Comparison of ENCODE assay signal across 1 cellular context in the genomic region with DNA sequence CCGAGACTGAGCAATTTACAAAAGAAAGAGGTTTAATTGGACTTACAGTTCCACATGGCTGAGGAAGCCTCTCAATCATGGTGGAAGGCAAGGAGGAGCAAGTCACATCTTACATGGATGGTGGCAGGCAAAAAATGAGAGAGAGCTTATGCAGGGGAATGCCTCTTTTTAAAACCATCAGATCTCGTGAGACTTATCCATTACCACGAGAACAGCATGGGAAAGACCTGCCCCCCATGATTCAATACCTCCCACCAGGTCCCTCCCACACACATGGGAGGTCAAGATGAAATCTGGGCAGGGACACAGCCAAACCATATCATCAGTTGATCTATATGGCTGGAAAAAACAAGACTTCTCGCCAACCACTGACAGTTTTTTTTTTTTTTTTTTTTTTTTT.
TF ChIP-seq lines count a peak whose summit lies in the region.

No MANE protein-coding gene starts in this region.

TF ChIP-seq in K562, 482 proteins besides CTCF, POLR2A, EP300 and RAD21 (continues in another document):
- TF ChIP-seq RBM17 (IDR thresholded peaks at IDR 0.05; ENCODE audit: borderline replicate concordance, low read depth, low read length) (no peak), KAT7 (CRISPR knock-in tag; IDR thresholded peaks at IDR 0.05; ENCODE audit: borderline replicate concordance) (no peak), RCOR1 (IDR thresholded peaks at IDR 0.05; ENCODE audit: borderline replicate concordance in 1 of 2, low read depth in 2 of 2, low read length in 2 of 2) (0 out of 4 replicates have a peak, but pooled peaks of 1 of the 2 experiments have one; percentile 31), ZNF445 (CRISPR knock-in tag; IDR thresholded peaks at IDR 0.05; ENCODE audit: low read depth) (no peak), MYBL2 (IDR thresholded peaks at IDR 0.05; ENCODE audit: low read depth) (no peak), MYBL2 (CRISPR knock-in tag; IDR thresholded peaks at IDR 0.05; ENCODE audit: borderline replicate concordance) (no peak), PURB (CRISPR knock-in tag; IDR thresholded peaks at IDR 0.05; ENCODE audit: low read depth) (no peak), MAFG (tag; conservative IDR thresholded peaks at IDR 0.05) (no peak), ZNF384 (IDR thresholded peaks at IDR 0.05; ENCODE audit: low read depth, low read length) (peak; percentile 23; the same call in 1 of the 2 replicates), ESRRA (IDR thresholded peaks at IDR 0.05; ENCODE audit: borderline replicate concordance, low read depth) (no peak), BRD9 (IDR thresholded peaks at IDR 0.05; ENCODE audit: low read depth, partially characterized antibody) (no peak), PPARD (CRISPR knock-in tag; IDR thresholded peaks at IDR 0.05) (no peak), SPI1 (IDR thresholded peaks at IDR 0.05; ENCODE audit: borderline replicate concordance, low read depth, low read length) (no peak), PRPF4 (IDR thresholded peaks at IDR 0.05; ENCODE audit: insufficient read depth, low read depth, low read length, poor library complexity, severe bottlenecking) (no peak), CXXC5 (CRISPR knock-in tag; IDR thresholded peaks at IDR 0.05) (no peak), BRCA1 (IDR thresholded peaks at IDR 0.05) (no peak), BRCA1 (CRISPR knock-in tag; IDR thresholded peaks at IDR 0.05) (no peak), CHD2 (IDR thresholded peaks at IDR 0.05; ENCODE audit: low read depth, low read length) (peak; percentile 86), ZNF75A (CRISPR knock-in tag; IDR thresholded peaks at IDR 0.05) (no peak), NR1H2 (CRISPR knock-in tag; IDR thresholded peaks at IDR 0.05) (no peak), ZNF431 (CRISPR knock-in tag; IDR thresholded peaks at IDR 0.05) (peak; percentile 87), ZNF780A (CRISPR knock-in tag; IDR thresholded peaks at IDR 0.05) (no peak), PHB (CRISPR knock-in tag; IDR thresholded peaks at IDR 0.05) (no peak), TAL1 (IDR thresholded peaks at IDR 0.05) (no peak), HMG20B (CRISPR knock-in tag; IDR thresholded peaks at IDR 0.05) (no peak), EGR1 (conservative IDR thresholded peaks at IDR 0.05) (peak; percentile 27; the same call in 1 of the 2 replicates), WHSC1 (IDR thresholded peaks at IDR 0.05; ENCODE audit: low read length) (no peak), CCNT2 (IDR thresholded peaks at IDR 0.05; ENCODE audit: borderline replicate concordance, extremely low read depth, insufficient read length, low read depth, low read length) (no peak)
- TF ChIP-seq, protein P1, sequence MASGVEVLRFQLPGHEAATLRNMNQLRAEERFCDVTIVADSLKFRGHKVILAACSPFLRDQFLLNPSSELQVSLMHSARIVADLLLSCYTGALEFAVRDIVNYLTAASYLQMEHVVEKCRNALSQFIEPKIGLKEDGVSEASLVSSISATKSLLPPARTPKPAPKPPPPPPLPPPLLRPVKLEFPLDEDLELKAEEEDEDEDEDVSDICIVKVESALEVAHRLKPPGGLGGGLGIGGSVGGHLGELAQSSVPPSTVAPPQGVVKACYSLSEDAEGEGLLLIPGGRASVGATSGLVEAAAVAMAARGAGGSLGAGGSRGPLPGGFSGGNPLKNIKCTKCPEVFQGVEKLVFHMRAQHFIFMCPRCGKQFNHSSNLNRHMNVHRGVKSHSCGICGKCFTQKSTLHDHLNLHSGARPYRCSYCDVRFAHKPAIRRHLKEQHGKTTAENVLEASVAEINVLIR (CRISPR knock-in tag; IDR thresholded peaks at IDR 0.05), result no peak
- TF ChIP-seq, protein P2, sequence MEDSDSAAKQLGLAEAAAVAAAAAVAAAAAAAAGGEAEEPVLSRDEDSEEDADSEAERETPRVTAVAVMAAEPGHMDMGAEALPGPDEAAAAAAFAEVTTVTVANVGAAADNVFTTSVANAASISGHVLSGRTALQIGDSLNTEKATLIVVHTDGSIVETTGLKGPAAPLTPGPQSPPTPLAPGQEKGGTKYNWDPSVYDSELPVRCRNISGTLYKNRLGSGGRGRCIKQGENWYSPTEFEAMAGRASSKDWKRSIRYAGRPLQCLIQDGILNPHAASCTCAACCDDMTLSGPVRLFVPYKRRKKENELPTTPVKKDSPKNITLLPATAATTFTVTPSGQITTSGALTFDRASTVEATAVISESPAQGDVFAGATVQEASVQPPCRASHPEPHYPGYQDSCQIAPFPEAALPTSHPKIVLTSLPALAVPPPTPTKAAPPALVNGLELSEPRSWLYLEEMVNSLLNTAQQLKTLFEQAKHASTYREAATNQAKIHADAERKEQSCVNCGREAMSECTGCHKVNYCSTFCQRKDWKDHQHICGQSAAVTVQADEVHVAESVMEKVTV (CRISPR knock-in tag; IDR thresholded peaks at IDR 0.05), result no peak
- TF ChIP-seq, protein P3, sequence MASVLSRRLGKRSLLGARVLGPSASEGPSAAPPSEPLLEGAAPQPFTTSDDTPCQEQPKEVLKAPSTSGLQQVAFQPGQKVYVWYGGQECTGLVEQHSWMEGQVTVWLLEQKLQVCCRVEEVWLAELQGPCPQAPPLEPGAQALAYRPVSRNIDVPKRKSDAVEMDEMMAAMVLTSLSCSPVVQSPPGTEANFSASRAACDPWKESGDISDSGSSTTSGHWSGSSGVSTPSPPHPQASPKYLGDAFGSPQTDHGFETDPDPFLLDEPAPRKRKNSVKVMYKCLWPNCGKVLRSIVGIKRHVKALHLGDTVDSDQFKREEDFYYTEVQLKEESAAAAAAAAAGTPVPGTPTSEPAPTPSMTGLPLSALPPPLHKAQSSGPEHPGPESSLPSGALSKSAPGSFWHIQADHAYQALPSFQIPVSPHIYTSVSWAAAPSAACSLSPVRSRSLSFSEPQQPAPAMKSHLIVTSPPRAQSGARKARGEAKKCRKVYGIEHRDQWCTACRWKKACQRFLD (CRISPR knock-in tag; IDR thresholded peaks at IDR 0.05), result no peak
- TF ChIP-seq, protein P4, sequence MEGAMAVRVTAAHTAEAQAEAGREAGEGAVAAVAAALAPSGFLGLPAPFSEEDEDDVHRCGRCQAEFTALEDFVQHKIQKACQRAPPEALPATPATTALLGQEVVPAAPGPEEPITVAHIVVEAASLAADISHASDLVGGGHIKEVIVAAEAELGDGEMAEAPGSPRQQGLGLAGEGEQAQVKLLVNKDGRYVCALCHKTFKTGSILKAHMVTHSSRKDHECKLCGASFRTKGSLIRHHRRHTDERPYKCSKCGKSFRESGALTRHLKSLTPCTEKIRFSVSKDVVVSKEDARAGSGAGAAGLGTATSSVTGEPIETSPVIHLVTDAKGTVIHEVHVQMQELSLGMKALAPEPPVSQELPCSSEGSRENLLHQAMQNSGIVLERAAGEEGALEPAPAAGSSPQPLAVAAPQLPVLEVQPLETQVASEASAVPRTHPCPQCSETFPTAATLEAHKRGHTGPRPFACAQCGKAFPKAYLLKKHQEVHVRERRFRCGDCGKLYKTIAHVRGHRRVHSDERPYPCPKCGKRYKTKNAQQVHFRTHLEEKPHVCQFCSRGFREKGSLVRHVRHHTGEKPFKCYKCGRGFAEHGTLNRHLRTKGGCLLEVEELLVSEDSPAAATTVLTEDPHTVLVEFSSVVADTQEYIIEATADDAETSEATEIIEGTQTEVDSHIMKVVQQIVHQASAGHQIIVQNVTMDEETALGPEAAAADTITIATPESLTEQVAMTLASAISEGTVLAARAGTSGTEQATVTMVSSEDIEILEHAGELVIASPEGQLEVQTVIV (CRISPR knock-in tag; IDR thresholded peaks at IDR 0.05; ENCODE audit: borderline replicate concordance), result no peak
- TF ChIP-seq, protein P5, sequence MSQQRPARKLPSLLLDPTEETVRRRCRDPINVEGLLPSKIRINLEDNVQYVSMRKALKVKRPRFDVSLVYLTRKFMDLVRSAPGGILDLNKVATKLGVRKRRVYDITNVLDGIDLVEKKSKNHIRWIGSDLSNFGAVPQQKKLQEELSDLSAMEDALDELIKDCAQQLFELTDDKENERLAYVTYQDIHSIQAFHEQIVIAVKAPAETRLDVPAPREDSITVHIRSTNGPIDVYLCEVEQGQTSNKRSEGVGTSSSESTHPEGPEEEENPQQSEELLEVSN (IDR thresholded peaks at IDR 0.05; ENCODE audit: borderline replicate concordance in 1 of 2, extremely low read depth in 1 of 2, insufficient read depth in 1 of 2, insufficient read length in 1 of 2, low read depth in 1 of 2, low read length in 1 of 2, poor library complexity in 1 of 2, severe bottlenecking in 1 of 2), result no peak
- TF ChIP-seq, protein P6, sequence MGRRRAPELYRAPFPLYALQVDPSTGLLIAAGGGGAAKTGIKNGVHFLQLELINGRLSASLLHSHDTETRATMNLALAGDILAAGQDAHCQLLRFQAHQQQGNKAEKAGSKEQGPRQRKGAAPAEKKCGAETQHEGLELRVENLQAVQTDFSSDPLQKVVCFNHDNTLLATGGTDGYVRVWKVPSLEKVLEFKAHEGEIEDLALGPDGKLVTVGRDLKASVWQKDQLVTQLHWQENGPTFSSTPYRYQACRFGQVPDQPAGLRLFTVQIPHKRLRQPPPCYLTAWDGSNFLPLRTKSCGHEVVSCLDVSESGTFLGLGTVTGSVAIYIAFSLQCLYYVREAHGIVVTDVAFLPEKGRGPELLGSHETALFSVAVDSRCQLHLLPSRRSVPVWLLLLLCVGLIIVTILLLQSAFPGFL (CRISPR knock-in tag; IDR thresholded peaks at IDR 0.05), result no peak
- TF ChIP-seq, protein P7, sequence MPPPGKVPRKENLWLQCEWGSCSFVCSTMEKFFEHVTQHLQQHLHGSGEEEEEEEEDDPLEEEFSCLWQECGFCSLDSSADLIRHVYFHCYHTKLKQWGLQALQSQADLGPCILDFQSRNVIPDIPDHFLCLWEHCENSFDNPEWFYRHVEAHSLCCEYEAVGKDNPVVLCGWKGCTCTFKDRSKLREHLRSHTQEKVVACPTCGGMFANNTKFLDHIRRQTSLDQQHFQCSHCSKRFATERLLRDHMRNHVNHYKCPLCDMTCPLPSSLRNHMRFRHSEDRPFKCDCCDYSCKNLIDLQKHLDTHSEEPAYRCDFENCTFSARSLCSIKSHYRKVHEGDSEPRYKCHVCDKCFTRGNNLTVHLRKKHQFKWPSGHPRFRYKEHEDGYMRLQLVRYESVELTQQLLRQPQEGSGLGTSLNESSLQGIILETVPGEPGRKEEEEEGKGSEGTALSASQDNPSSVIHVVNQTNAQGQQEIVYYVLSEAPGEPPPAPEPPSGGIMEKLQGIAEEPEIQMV (tag; conservative IDR thresholded peaks at IDR 0.05; ENCODE audit: low read depth), result no peak
- TF ChIP-seq, protein P8, sequence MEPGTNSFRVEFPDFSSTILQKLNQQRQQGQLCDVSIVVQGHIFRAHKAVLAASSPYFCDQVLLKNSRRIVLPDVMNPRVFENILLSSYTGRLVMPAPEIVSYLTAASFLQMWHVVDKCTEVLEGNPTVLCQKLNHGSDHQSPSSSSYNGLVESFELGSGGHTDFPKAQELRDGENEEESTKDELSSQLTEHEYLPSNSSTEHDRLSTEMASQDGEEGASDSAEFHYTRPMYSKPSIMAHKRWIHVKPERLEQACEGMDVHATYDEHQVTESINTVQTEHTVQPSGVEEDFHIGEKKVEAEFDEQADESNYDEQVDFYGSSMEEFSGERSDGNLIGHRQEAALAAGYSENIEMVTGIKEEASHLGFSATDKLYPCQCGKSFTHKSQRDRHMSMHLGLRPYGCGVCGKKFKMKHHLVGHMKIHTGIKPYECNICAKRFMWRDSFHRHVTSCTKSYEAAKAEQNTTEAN (CRISPR knock-in tag; IDR thresholded peaks at IDR 0.05), result no peak
- TF ChIP-seq, protein P9, sequence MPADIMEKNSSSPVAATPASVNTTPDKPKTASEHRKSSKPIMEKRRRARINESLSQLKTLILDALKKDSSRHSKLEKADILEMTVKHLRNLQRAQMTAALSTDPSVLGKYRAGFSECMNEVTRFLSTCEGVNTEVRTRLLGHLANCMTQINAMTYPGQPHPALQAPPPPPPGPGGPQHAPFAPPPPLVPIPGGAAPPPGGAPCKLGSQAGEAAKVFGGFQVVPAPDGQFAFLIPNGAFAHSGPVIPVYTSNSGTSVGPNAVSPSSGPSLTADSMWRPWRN (IDR thresholded peaks at IDR 0.05; ENCODE audit: low read depth), result no peak
- TF ChIP-seq, protein P10, sequence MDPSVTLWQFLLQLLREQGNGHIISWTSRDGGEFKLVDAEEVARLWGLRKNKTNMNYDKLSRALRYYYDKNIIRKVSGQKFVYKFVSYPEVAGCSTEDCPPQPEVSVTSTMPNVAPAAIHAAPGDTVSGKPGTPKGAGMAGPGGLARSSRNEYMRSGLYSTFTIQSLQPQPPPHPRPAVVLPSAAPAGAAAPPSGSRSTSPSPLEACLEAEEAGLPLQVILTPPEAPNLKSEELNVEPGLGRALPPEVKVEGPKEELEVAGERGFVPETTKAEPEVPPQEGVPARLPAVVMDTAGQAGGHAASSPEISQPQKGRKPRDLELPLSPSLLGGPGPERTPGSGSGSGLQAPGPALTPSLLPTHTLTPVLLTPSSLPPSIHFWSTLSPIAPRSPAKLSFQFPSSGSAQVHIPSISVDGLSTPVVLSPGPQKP (CRISPR knock-in tag; IDR thresholded peaks at IDR 0.05), result no peak
- TF ChIP-seq, protein P11, sequence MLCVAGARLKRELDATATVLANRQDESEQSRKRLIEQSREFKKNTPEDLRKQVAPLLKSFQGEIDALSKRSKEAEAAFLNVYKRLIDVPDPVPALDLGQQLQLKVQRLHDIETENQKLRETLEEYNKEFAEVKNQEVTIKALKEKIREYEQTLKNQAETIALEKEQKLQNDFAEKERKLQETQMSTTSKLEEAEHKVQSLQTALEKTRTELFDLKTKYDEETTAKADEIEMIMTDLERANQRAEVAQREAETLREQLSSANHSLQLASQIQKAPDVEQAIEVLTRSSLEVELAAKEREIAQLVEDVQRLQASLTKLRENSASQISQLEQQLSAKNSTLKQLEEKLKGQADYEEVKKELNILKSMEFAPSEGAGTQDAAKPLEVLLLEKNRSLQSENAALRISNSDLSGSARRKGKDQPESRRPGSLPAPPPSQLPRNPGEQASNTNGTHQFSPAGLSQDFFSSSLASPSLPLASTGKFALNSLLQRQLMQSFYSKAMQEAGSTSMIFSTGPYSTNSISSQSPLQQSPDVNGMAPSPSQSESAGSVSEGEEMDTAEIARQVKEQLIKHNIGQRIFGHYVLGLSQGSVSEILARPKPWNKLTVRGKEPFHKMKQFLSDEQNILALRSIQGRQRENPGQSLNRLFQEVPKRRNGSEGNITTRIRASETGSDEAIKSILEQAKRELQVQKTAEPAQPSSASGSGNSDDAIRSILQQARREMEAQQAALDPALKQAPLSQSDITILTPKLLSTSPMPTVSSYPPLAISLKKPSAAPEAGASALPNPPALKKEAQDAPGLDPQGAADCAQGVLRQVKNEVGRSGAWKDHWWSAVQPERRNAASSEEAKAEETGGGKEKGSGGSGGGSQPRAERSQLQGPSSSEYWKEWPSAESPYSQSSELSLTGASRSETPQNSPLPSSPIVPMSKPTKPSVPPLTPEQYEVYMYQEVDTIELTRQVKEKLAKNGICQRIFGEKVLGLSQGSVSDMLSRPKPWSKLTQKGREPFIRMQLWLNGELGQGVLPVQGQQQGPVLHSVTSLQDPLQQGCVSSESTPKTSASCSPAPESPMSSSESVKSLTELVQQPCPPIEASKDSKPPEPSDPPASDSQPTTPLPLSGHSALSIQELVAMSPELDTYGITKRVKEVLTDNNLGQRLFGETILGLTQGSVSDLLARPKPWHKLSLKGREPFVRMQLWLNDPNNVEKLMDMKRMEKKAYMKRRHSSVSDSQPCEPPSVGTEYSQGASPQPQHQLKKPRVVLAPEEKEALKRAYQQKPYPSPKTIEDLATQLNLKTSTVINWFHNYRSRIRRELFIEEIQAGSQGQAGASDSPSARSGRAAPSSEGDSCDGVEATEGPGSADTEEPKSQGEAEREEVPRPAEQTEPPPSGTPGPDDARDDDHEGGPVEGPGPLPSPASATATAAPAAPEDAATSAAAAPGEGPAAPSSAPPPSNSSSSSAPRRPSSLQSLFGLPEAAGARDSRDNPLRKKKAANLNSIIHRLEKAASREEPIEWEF (CRISPR knock-in tag; IDR thresholded peaks at IDR 0.05), result no peak
